9 cellular contexts compared by ENCODE assay signal in the genomic region with DNA sequence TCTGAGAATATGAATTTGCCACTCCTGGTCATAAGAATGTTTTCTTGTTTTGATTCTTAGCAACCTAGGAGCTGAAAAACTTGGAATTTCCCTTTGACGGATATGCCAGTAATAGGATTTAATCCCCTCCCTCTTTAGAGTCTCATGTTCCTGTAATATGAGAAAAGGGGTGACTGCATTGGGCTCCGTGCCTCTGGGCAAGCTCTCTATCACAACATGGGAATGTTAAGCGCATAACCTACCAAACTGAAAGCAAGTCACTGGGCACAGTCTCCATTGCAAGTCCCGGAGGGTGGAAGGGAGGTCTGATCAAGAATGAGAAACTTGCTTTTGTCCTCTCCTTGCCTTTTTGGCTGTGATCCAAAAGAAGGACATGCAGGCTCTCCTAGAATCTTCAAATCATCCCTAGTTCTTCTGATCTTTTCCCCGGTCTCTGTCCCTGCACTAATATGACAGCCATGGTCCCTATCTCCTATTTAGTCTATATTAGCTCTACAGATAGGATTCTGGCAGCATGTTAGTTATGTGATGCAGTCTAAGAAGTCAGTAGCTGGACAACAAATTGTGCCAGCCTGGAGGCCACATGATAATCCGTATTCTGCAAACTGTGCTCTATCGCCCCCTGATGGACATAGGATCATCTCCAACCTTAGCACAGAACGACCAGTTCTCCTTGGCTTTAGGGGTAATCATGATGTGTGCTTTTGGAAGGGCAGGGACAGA.
DNase-seq lines count a peak whose midpoint lies in the region; ATAC-seq and TF ChIP-seq lines count a peak whose summit lies in the region.
"Had no signal": no experiment of that assay in that cellular context is flagged by ENCODE, and none has a peak within 500 bp of the region (broad histone marks: within the 10 kb centered on the region; RNA-seq: fewer than 3 reads in every experiment).

No MANE protein-coding gene starts in this region.

- H3K4me1 Mint-ChIP-seq in activated naive CD8-positive, alpha-beta T cell treated with anti-CD3 and anti-CD28 coated beads, Interleukin-2, amount 50 U/mL, for 24 hours, result no peaks in the 10 kb centered on the region
- H3K4me1 Mint-ChIP-seq: central memory CD8-positive, alpha-beta T cell had no signal

- H3K4me3 Mint-ChIP-seq in activated naive CD8-positive, alpha-beta T cell treated with anti-CD3 and anti-CD28 coated beads, Interleukin-2, amount 50 U/mL, for 24 hours, result no peak overlapping the region
- H3K4me3 Mint-ChIP-seq: central memory CD8-positive, alpha-beta T cell had no signal

- no peaks in the 10 kb centered on the region for H3K36me3 Mint-ChIP-seq in activated naive CD8-positive, alpha-beta T cell treated with anti-CD3 and anti-CD28 coated beads, Interleukin-2, amount 50 U/mL, for 24 hours (ENCODE audit: low read depth)

- DNase-seq in ELR (ENCODE audit: low read depth) (peak; percentile 70), GM20000 (ENCODE audit: low spot score) (peak; percentile 56), NOMO-1 treated with DMSO at 0.1 percent for 48 hours (lab: John Stamatoyannopoulos, UW; ENCODE audit: unreplicated experiment) (peak; percentile 47), iPS-NIHi11 (ENCODE audit: low spot score) (peak; percentile 57)
- peak; percentile 44 for DNase-seq in activated naive CD8-positive, alpha-beta T cell treated with anti-CD3 and anti-CD28 coated beads, Interleukin-2, amount 50 U/mL, for 24 hours
- DNase-seq in stimulated activated CD4-positive, alpha-beta T cell treated with anti-CD3 and anti-CD28 coated beads, Interleukin-2, amount 100 ng/mL, for 48 hours, result peak; percentile 42 to 43
- no peak for DNase-seq in activated effector memory CD4-positive, alpha-beta T cell treated with anti-CD3 and anti-CD28 coated beads, Interleukin-2, amount 50 U/mL, for 16 hours

- TF ChIP-seq CTCF in GM20000 (IDR thresholded peaks at IDR 0.05; ENCODE audit: extremely low read depth, missing control alignments), result peak; percentile 69

- no peaks in the 10 kb centered on the region for H3K9me3 Mint-ChIP-seq in activated naive CD8-positive, alpha-beta T cell treated with anti-CD3 and anti-CD28 coated beads, Interleukin-2, amount 50 U/mL, for 24 hours
- H3K9me3 Mint-ChIP-seq: central memory CD8-positive, alpha-beta T cell had no signal

- peaks cover 14% of the 10 kb centered on the region for H3K27me3 Mint-ChIP-seq in activated naive CD8-positive, alpha-beta T cell treated with anti-CD3 and anti-CD28 coated beads, Interleukin-2, amount 50 U/mL, for 24 hours

- ATAC-seq in HG03469 (IDR thresholded peaks at IDR 0.05; ENCODE audit: unreplicated experiment), result peak; percentile 81
- peak; percentile 77 for ATAC-seq in activated naive CD8-positive, alpha-beta T cell treated with anti-CD3 and anti-CD28 coated beads, Interleukin-2, amount 50 U/mL, for 24 hours

- no peak overlapping the region for H3K27ac Mint-ChIP-seq in activated naive CD8-positive, alpha-beta T cell treated with anti-CD3 and anti-CD28 coated beads, Interleukin-2, amount 50 U/mL, for 24 hours
